ENCODE assay signal across 8 cellular contexts in genomic region chr2:197378999-197379927, GRCh38. TPM values are rescaled to one million over a fixed set of nuclear protein-coding genes. Genes with fewer than 3 reads are reported as not detected.
DNase-seq lines count a peak whose midpoint lies in the region; ATAC-seq and TF ChIP-seq lines count a peak whose summit lies in the region.
"Not testable (repeated sequence)": the region's sequence is repeated elsewhere in the genome, so short reads cannot be mapped to it uniquely, and the experiment has no call there.

No MANE protein-coding gene starts in this region.

- H3K27ac ChIP-seq in WERI-Rb-1; fibroblast of lung (ENCODE audit: insufficient read depth, low read length); left lung; neuronal stem cell (replicated peaks; ENCODE audit: low read length): not testable (repeated sequence)
- H3K27ac ChIP-seq in thoracic aorta = peak overlapping the region; percentile 37 to 54

- H3K79me1 ChIP-seq in neuronal stem cell (ENCODE audit: low read depth, low read length) = not testable (repeated sequence)

- not testable (repeated sequence) for H3K4ac ChIP-seq in neuronal stem cell (ENCODE audit: low read length)

- H2BK120ac ChIP-seq in neuronal stem cell (ENCODE audit: low read depth, low read length) = not testable (repeated sequence)

- not testable (repeated sequence) for H4K91ac ChIP-seq in neuronal stem cell (ENCODE audit: low read depth, low read length, poor library complexity)

- not testable (repeated sequence) for H3K14ac ChIP-seq in neuronal stem cell (ENCODE audit: low read length)

- not testable (repeated sequence) for H3K9me3 ChIP-seq in Caco-2; WERI-Rb-1 (ENCODE audit: severe bottlenecking); fibroblast of lung (ENCODE audit: control insufficient read depth, insufficient read depth, low read depth, low read length); left lung; neuronal stem cell (replicated peaks in 1 of 2; ENCODE audit: control insufficient read depth in 2 of 2, insufficient read depth in 1 of 2, low read depth in 1 of 2, low read length in 2 of 2); thoracic aorta

- H2AFZ ChIP-seq in fibroblast of lung (ENCODE audit: low read length) (peak overlapping the region; percentile 49), neuronal stem cell (ENCODE audit: low read length) (peak overlapping the region; percentile 77)

- H3K4me3 Mint-ChIP-seq in Caco-2 (ENCODE audit: unreplicated experiment) (peak overlapping the region; percentile 48), brain (peak overlapping the region in 3 of 5 experiments; percentile 16 to 41 (median 25))

- not testable (repeated sequence) for H2BK15ac ChIP-seq in neuronal stem cell (ENCODE audit: low read length)

- H3K27me3 Mint-ChIP-seq in Caco-2 (ENCODE audit: insufficient read depth, unreplicated experiment); brain: not testable (repeated sequence)

- not testable (repeated sequence) for H3K79me2 ChIP-seq in fibroblast of lung (ENCODE audit: control insufficient read depth, insufficient read depth, low read length)

- H3K4me3 ChIP-seq in Caco-2 (ENCODE audit: low read depth, low read length); fibroblast of lung (replicated peaks in 1 of 4; ENCODE audit: control extremely low read depth in 1 of 4, insufficient read depth in 1 of 4, low read depth in 3 of 4, low read length in 4 of 4); left lung; neuronal stem cell (ENCODE audit: low read length in 2 of 2): not testable (repeated sequence)
- H3K4me3 ChIP-seq in WERI-Rb-1 (ENCODE audit: low read depth, low read length) = peak overlapping the region; percentile 50
- H3K4me3 ChIP-seq in thoracic aorta = peak overlapping the region; percentile 62

- not testable (repeated sequence) for H3K9me3 Mint-ChIP-seq in Caco-2 (ENCODE audit: unreplicated experiment); brain

- not testable (repeated sequence) for H3K4me1 Mint-ChIP-seq in Caco-2 (ENCODE audit: low read depth, unreplicated experiment)
- peaks cover 15% of the 10 kb centered on the region for H3K4me1 Mint-ChIP-seq in brain

- not testable (repeated sequence) for H3K27me3 ChIP-seq in Caco-2 (replicated peaks; ENCODE audit: control insufficient read depth, insufficient read depth, low read length); WERI-Rb-1 (ENCODE audit: insufficient read depth, low read depth, severe bottlenecking); fibroblast of lung (ENCODE audit: control insufficient read depth, insufficient read depth, low read length); left lung; neuronal stem cell (ENCODE audit: control insufficient read depth in 3 of 3, insufficient read depth in 3 of 3, low read depth in 1 of 3, low read length in 3 of 3); thoracic aorta (replicated peaks; ENCODE audit: insufficient read depth)

- not testable (repeated sequence) for DNase-seq in Caco-2; WERI-Rb-1; left lung; neuronal stem cell (ENCODE audit: low spot score); thoracic aorta (ENCODE audit: low spot score)
- peak; percentile 36 for DNase-seq in M059J (ENCODE audit: low read depth)
- peak; percentile 25 to 79 for DNase-seq in fibroblast of lung (ENCODE audit: low read depth in 2 of 2)

- not testable (repeated sequence) for BruUV-seq in Caco-2 (replicated peaks; lab: Mats Ljungman, UMichigan)

- H3K36me3 Mint-ChIP-seq in Caco-2 (ENCODE audit: insufficient read depth, unreplicated experiment); brain: not testable (repeated sequence)

- H3K36me3 ChIP-seq in Caco-2 (ENCODE audit: control insufficient read depth, insufficient read depth, low read length); WERI-Rb-1; fibroblast of lung (ENCODE audit: control insufficient read depth, insufficient read depth, low read length); left lung; neuronal stem cell (replicated peaks in 1 of 2; ENCODE audit: control insufficient read depth in 2 of 2, insufficient read depth in 2 of 2, low read length in 2 of 2); thoracic aorta: not testable (repeated sequence)

- H3K27ac Mint-ChIP-seq in Caco-2 (ENCODE audit: unreplicated experiment) = not testable (repeated sequence)
- peak overlapping the region in 3 of 5 experiments; percentile 74 to 92 (median 88) for H3K27ac Mint-ChIP-seq in brain

- not testable (repeated sequence) for H3K4me2 ChIP-seq in fibroblast of lung (ENCODE audit: extremely low read depth, insufficient read depth, low read length); neuronal stem cell (ENCODE audit: insufficient read depth, low read length, poor library complexity, severe bottlenecking)

- POLR2A ChIA-PET in Caco-2 (lab: Charles Lee) = interaction anchor here (0.7 kb wide), 1 partner anchor 72 kb away, joined by 9 read pairs; no protein-coding TSS in a partner anchor

- not testable (repeated sequence) for H3K4me1 ChIP-seq in Caco-2; fibroblast of lung (ENCODE audit: control insufficient read depth, extremely low read depth, insufficient read depth, low read length); left lung; neuronal stem cell (ENCODE audit: control insufficient read depth in 2 of 2, insufficient read depth in 1 of 2, low read depth in 1 of 2, low read length in 2 of 2)
- H3K4me1 ChIP-seq in thoracic aorta (ENCODE audit: control insufficient read depth in 1 of 2, low read depth in 2 of 2) = peaks cover 5 to 21% of the 10 kb centered on the region in 2 donors

- not testable (repeated sequence) for H3K23ac ChIP-seq in neuronal stem cell (ENCODE audit: low read depth, low read length, poor library complexity)

- not testable (repeated sequence) for H3K9ac ChIP-seq in fibroblast of lung (ENCODE audit: insufficient read depth, low read length); neuronal stem cell (ENCODE audit: low read depth, low read length, poor library complexity)

- H3K18ac ChIP-seq in neuronal stem cell (ENCODE audit: low read length) = not testable (repeated sequence)

- H2AK5ac ChIP-seq in neuronal stem cell (ENCODE audit: low read depth, low read length) = not testable (repeated sequence)

- intact Hi-C loops in Caco-2 (cut with micrococcal nuclease; ENCODE audit: unreplicated experiment) = loop anchor here (1.0 to 2.0 kb wide), 9 partner anchors 50 to 529 kb away; partner anchors contain the start of gene ANKRD44
- intact Hi-C loops in left lung (cut with DNase I) = loop anchor here in 1 of 2 donors (5.0 kb wide), 1 partner anchor 267 kb away; no protein-coding TSS in a partner anchor

- H2BK12ac ChIP-seq in neuronal stem cell (ENCODE audit: low read length) = not testable (repeated sequence)

- H2BK5ac ChIP-seq in neuronal stem cell (ENCODE audit: low read length) = not testable (repeated sequence)

- not testable (repeated sequence) for TF ChIP-seq CTCF in Caco-2 (IDR thresholded peaks at IDR 0.05; ENCODE audit: insufficient read depth in 1 of 2, low read depth in 1 of 2, low read length in 1 of 2, severe bottlenecking in 1 of 2, unreplicated experiment in 1 of 2); WERI-Rb-1 (IDR thresholded peaks at IDR 0.05; ENCODE audit: low read depth, low read length); brain (conservative IDR thresholded peaks at IDR 0.05); fibroblast of lung (conservative IDR thresholded peaks at IDR 0.05 in 1 of 2, IDR thresholded peaks at IDR 0.05 in 1 of 2; ENCODE audit: low read depth in 1 of 2, low read length in 2 of 2); left lung (IDR thresholded peaks at IDR 0.05)
- TF ChIP-seq CTCF in thoracic aorta (IDR thresholded peaks at IDR 0.05) = peak; percentile 8

- peak; percentile 19 for ATAC-seq in left lung
- not testable (repeated sequence) for ATAC-seq in thoracic aorta (ENCODE audit: insufficient number of reproducible peaks, low FRiP score, low read depth)

- CTCF ChIA-PET in Caco-2 (lab: Charles Lee) = interaction anchor here (0.6 to 1.2 kb wide), 4 partner anchors 48 to 266 kb away, joined by 4 to 5 read pairs (median 4); no protein-coding TSS in a partner anchor

- H4K8ac ChIP-seq in neuronal stem cell (ENCODE audit: low read depth, low read length) = not testable (repeated sequence)

- H4K20me1 ChIP-seq in fibroblast of lung (ENCODE audit: control insufficient read depth, extremely low read depth, insufficient read depth, low read length) = not testable (repeated sequence)

- WGBS in neuronal stem cell (ENCODE audit: extremely low coverage in 2 of 2, insufficient read length in 2 of 2, insufficient replicate concordance in 1 of 2), 2 donors = no CpG with 5 or more reads among the region's 8 CpGs

RNA-seq across cellular contexts. Expression of gene SF3B1, which starts 55.6 kb away (rescaled TPM):
- total RNA-seq in Caco-2 (2022) (273 and 274 TPM in 2 replicates), fibroblast of lung (152 and 195 TPM in 2 replicates), left lung (100 to 1,000 TPM; 203 to 253 TPM), thoracic aorta (100 to 1,000 TPM; 259 to 506 TPM)
- 183 and 287 TPM in 2 replicates for total RNA-seq in M059J (2014; rRNA removed; shearing (Covaris generic))
- polyA plus RNA-seq in brain (ENCODE audit: insufficient read depth, low read depth, low replicate concordance) (71.0 TPM), fibroblast of lung (425 and 509 TPM in 2 replicates)
- polyA plus RNA-seq in fibroblast of lung (2012) = 163 and 191 TPM in 2 replicates
- polyA minus RNA-seq in fibroblast of lung (ENCODE audit: low replicate concordance) = 120 and 143 TPM in 2 replicates
- polyA plus RNA-seq in neuronal stem cell (2013, experiment 1 of 2) = 176 TPM
- polyA plus RNA-seq in neuronal stem cell (2013, experiment 2 of 2) = 171 TPM
